ENCODE assay signal across 9 cellular contexts in the genomic region with DNA sequence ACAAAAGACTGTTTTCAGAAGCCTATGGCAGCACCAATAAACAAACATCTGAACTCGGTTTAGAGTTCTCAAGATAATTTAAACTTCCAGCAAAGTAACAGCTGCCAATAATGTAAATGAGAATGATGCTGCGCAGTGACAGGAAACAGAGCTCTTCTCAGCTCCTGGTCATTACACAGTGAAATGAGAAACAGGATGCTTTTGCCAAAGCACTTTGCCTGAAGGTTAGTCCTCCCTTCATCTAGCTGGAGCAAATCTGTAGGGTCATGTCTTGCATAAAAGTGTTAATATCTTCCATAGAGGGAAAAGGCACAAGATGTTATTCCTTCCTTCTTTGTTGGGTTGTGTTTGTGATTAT.
DNase-seq lines count a peak whose midpoint lies in the region; ATAC-seq, FAIRE-seq and TF ChIP-seq lines count a peak whose summit lies in the region.
"Had no signal": no experiment of that assay in that cellular context is flagged by ENCODE, and none has a peak within 500 bp of the region (broad histone marks: within the 10 kb centered on the region; RNA-seq: fewer than 3 reads in every experiment).

No MANE protein-coding gene starts in this region.

- 27 to 39% (median 30%) methylated on average over 2 of the region's 2 CpGs for WGBS in stomach, 5 donors

- H3K27ac ChIP-seq in duodenal mucosa (ENCODE audit: low read depth, low read length) (no peak overlapping the region), stomach (peak overlapping the region in 4 of 5 donors; percentile 5 to 66 (median 54))

- no peaks in the 10 kb centered on the region for H3K9me3 ChIP-seq in duodenal mucosa (ENCODE audit: control insufficient read depth in 1 of 2, low read length in 2 of 2)
- H3K9me3 ChIP-seq in stomach, result no peaks in the 10 kb centered on the region

- DNase-seq in NCI-H2171 treated with DMSO at 0.1 percent for 48 hours (lab: John Stamatoyannopoulos, UW), result peak; percentile 23
- no peak for DNase-seq in NCI-H2171 (lab: John Stamatoyannopoulos, UW)
- no peak for DNase-seq in stomach
- DNase-seq in GM19239 (ENCODE audit: insufficient read length, low spot score), result no peak
- no peak for DNase-seq in stimulated activated CD4-positive, alpha-beta T cell treated with anti-CD3 and anti-CD28 coated beads, Interleukin-2, amount 100 ng/mL, for 48 hours
- DNase-seq: SIG-M5 had no signal

- intact Hi-C loops in stomach (cut with DNase I; ENCODE audit: low total_unique reads), result loop anchor here (10.0 kb wide), 1 partner anchor 217 kb away; no protein-coding TSS in a partner anchor

- peak overlapping the region; percentile 57 to 61 for H3K4me3 ChIP-seq in duodenal mucosa (ENCODE audit: low read depth in 1 of 2, low read length in 2 of 2)
- peak overlapping the region; percentile 40 to 49 (median 44) for H3K4me3 ChIP-seq in stomach

- H3K36me3 ChIP-seq in duodenal mucosa (ENCODE audit: control insufficient read depth in 1 of 2, insufficient read depth in 2 of 2, low read length in 2 of 2) (no peaks in the 10 kb centered on the region), stomach (no peaks in the 10 kb centered on the region)

- no peak for FAIRE-seq in GM19239 (lab: Jason Lieb, UNC)

- H3K27me3 ChIP-seq in duodenal mucosa (ENCODE audit: control insufficient read depth in 1 of 2, insufficient read depth in 2 of 2, low read length in 2 of 2) (peaks cover 0 to 3% of the 10 kb centered on the region in 2 donors), stomach (peaks cover 0 to 3% (median 0%) of the 10 kb centered on the region in 3 donors)

- no peak overlapping the region for H3K9ac ChIP-seq in duodenal mucosa (ENCODE audit: low read depth in 1 of 2, low read length in 2 of 2)

- TF ChIP-seq POLR2A in stomach (IDR thresholded peaks at IDR 0.05), result no peak

- peak; percentile 13 for ATAC-seq in HG03103 (IDR thresholded peaks at IDR 0.05; ENCODE audit: low read depth, unreplicated experiment)
- no peak for ATAC-seq in GM18520 (IDR thresholded peaks at IDR 0.05; ENCODE audit: unreplicated experiment)

- no peak for TF ChIP-seq CTCF in stomach (IDR thresholded peaks at IDR 0.05)

- H3K4me1 ChIP-seq in duodenal mucosa (ENCODE audit: control insufficient read depth in 1 of 2, insufficient read depth in 2 of 2, low read length in 2 of 2) (peaks cover 9% of the 10 kb centered on the region in 2 donors), stomach (peaks cover 0 to 29% (median 18%) of the 10 kb centered on the region in 4 donors)

- no peak for TF ChIP-seq EP300 in stomach (IDR thresholded peaks at IDR 0.05)
